23 cellular contexts compared by ENCODE assay signal in genomic region chr7:71777278-71777677, GRCh38.
"Had no signal": no experiment of that assay in that cellular context is flagged by ENCODE, and none has a peak within 500 bp of the region (broad histone marks: within the 10 kb centered on the region; RNA-seq: fewer than 3 reads in every experiment).

No MANE protein-coding gene starts in this region.

- H3K36me3 ChIP-seq: colonic mucosa, gastroesophageal sphincter, heart left ventricle, left lung, lower lobe of right lung had no signal

- H2AFZ ChIP-seq: hepatocyte had no signal

- H3K79me2 ChIP-seq: hepatocyte had no signal

- H3K27ac ChIP-seq: colonic mucosa, epithelial cell of prostate, foreskin keratinocyte, gastroesophageal sphincter, heart left ventricle, hepatocyte, left lung, lower lobe of right lung had no signal

- H3K27me3 ChIP-seq: colonic mucosa, foreskin keratinocyte, hepatocyte had no signal

- H3K4me1 ChIP-seq: colonic mucosa, foreskin keratinocyte, gastroesophageal sphincter, heart left ventricle, left lung, lower lobe of right lung had no signal

- DNase-seq: cerebellar nuclear complex; colonic mucosa; cortex of kidney; effector CD8-positive, alpha-beta T cell; effector memory CD8-positive, alpha-beta T cell; endodermal cell; erythroblast; foreskin keratinocyte; heart left ventricle; hypothalamus; immature natural killer cell; islet precursor cell; kidney; kidney glomerular epithelial cell; left colon; left lung; left ventricle myocardium superior; lower lobe of right lung; mesenchymal stem cell; midbrain had no signal

- H3K9me3 ChIP-seq: colonic mucosa, gastroesophageal sphincter, heart left ventricle, left lung, lower lobe of right lung had no signal

- H3K4me3 ChIP-seq: colonic mucosa, gastroesophageal sphincter, heart left ventricle, hepatocyte, left lung, lower lobe of right lung had no signal

- H3K4me2 ChIP-seq: hepatocyte had no signal
